ENCODE assay signal across 10 cellular contexts in genomic region chr2:189633392-189633811, GRCh38. TPM values are rescaled to one million over a fixed set of nuclear protein-coding genes. Genes with fewer than 3 reads are reported as not detected.
A peak's percentile ranks its signal among the peaks of the same experiment; 100 is the strongest.
DNase-seq lines count a peak whose midpoint lies in the region; ATAC-seq and TF ChIP-seq lines count a peak whose summit lies in the region.
"Had no signal": no experiment of that assay in that cellular context is flagged by ENCODE, and none has a peak within 500 bp of the region (broad histone marks: within the 10 kb centered on the region; RNA-seq: fewer than 3 reads in every experiment).

No MANE protein-coding gene starts in this region.

- no peak overlapping the region for H3K14ac ChIP-seq in mesenchymal stem cell (ENCODE audit: low read length in 2 of 2)

- H3K9ac ChIP-seq in mammary epithelial cell (ENCODE audit: insufficient read depth, low read length) (no peak overlapping the region), mesenchymal stem cell (ENCODE audit: low read length) (no peak overlapping the region)

- no peak overlapping the region for H3K27ac Mint-ChIP-seq in Caco-2 (ENCODE audit: unreplicated experiment)
- H3K27ac Mint-ChIP-seq: stimulated activated naive CD8-positive, alpha-beta T cell treated with anti-CD3 and anti-CD28 coated beads, Interleukin-15, Interleukin-2, amounts not matched to agents 100 ng/mL and 50 ng/mL, for 24 hours had no signal

- 73% methylated on average over 5 of the region's 5 CpGs for WGBS in mammary epithelial cell (ENCODE audit: low coverage, missing lambda C conversion rate)
- 81% methylated on average over 5 of the region's 5 CpGs for WGBS in mesenchymal stem cell
- 84 to 93% methylated on average over 5 of the region's 5 CpGs for WGBS in lower leg skin, 2 donors

- H3K4ac ChIP-seq in mesenchymal stem cell (ENCODE audit: low read depth in 1 of 2, low read length in 2 of 2): no peak overlapping the region

- POLR2A ChIA-PET in Caco-2 (lab: Charles Lee): no interaction called here

- in situ Hi-C loops in mammary epithelial cell (cut with MboI; ENCODE audit: low sequenced_read_pairs in 2 of 2): no loop called here

- H3K4me3 ChIP-seq in Caco-2 (ENCODE audit: low read depth, low read length) (no peak overlapping the region), mammary epithelial cell (replicated peaks in 1 of 3; ENCODE audit: insufficient read depth in 1 of 3, low read depth in 2 of 3, low read length in 3 of 3) (no peak overlapping the region), mesenchymal stem cell (ENCODE audit: insufficient read depth in 1 of 2, low read depth in 1 of 2, low read length in 2 of 2) (no peak overlapping the region), lower leg skin (ENCODE audit: low read depth, poor library complexity, severe bottlenecking) (no peak overlapping the region)
- H3K4me3 ChIP-seq: pancreas had no signal

- H3K9me3 ChIP-seq in Caco-2: no peaks in the 10 kb centered on the region
- H3K9me3 ChIP-seq in mammary epithelial cell (replicated peaks; ENCODE audit: insufficient read depth, low read length): no peaks in the 10 kb centered on the region
- H3K9me3 ChIP-seq in mesenchymal stem cell (ENCODE audit: control insufficient read depth, low read length): no peaks in the 10 kb centered on the region
- H3K9me3 ChIP-seq: pancreas had no signal

- peaks cover 12% of the 10 kb centered on the region for H3K4me1 Mint-ChIP-seq in Caco-2 (ENCODE audit: low read depth, unreplicated experiment)

- H3K79me1 ChIP-seq in mesenchymal stem cell (replicated peaks; ENCODE audit: low read length, poor library complexity, severe bottlenecking): no peaks in the 10 kb centered on the region

- DNase-seq in Caco-2 (peak in 1 of 2 experiments; percentile 33), HT-29 (ENCODE audit: low spot score) (peak; percentile 42), mammary epithelial cell (no peak), mesenchymal stem cell (peak; percentile 24), left colon (no peak), superior temporal gyrus (ENCODE audit: extremely low spot score) (no peak), lower leg skin (ENCODE audit: low spot score in 2 of 2) (no peak)
- DNase-seq in activated effector memory CD4-positive, alpha-beta T cell treated with anti-CD3 and anti-CD28 coated beads, Interleukin-2, amount 50 U/mL, for 16 hours: no peak
- DNase-seq: pancreas had no signal

- H3K4me2 ChIP-seq in mammary epithelial cell (ENCODE audit: insufficient read depth, low read depth, low read length) (no peak overlapping the region), mesenchymal stem cell (ENCODE audit: low read length, poor library complexity, severe bottlenecking) (no peak overlapping the region)

- H4K20me1 ChIP-seq in mammary epithelial cell (ENCODE audit: insufficient read depth, low read length): no peaks in the 10 kb centered on the region

- TF ChIP-seq CTCF in Caco-2 (IDR thresholded peaks at IDR 0.05; ENCODE audit: insufficient read depth in 1 of 2, low read depth in 1 of 2, low read length in 1 of 2, severe bottlenecking in 1 of 2, unreplicated experiment in 1 of 2): peak; percentile 45 to 54
- peak; percentile 32 to 46 for TF ChIP-seq CTCF in mammary epithelial cell (conservative IDR thresholded peaks at IDR 0.05 in 1 of 2, IDR thresholded peaks at IDR 0.05 in 1 of 2; ENCODE audit: extremely low read depth in 1 of 2, insufficient read depth in 1 of 2, low read depth in 1 of 2, low read length in 2 of 2)
- no peak for TF ChIP-seq CTCF in lower leg skin (IDR thresholded peaks at IDR 0.05)

- no peaks in the 10 kb centered on the region for H3K9me3 Mint-ChIP-seq in Caco-2 (ENCODE audit: unreplicated experiment)
- H3K9me3 Mint-ChIP-seq: stimulated activated naive CD8-positive, alpha-beta T cell treated with anti-CD3 and anti-CD28 coated beads, Interleukin-15, Interleukin-2, amounts not matched to agents 100 ng/mL and 50 ng/mL, for 24 hours had no signal

- H3K27me3 ChIP-seq in Caco-2 (replicated peaks; ENCODE audit: control insufficient read depth, insufficient read depth, low read length) (no peaks in the 10 kb centered on the region), mammary epithelial cell (ENCODE audit: insufficient read depth, low read length) (no peaks in the 10 kb centered on the region), mesenchymal stem cell (ENCODE audit: control insufficient read depth in 1 of 2, insufficient read depth in 1 of 2, low read length in 2 of 2) (no peaks in the 10 kb centered on the region)
- H3K27me3 ChIP-seq: pancreas had no signal

- no peak overlapping the region for H2AK5ac ChIP-seq in mesenchymal stem cell (ENCODE audit: low read length, severe bottlenecking)

- no peak overlapping the region for H2BK15ac ChIP-seq in mesenchymal stem cell (ENCODE audit: low read depth, poor library complexity, severe bottlenecking)

- H3K79me2 ChIP-seq in mammary epithelial cell (ENCODE audit: insufficient read depth, low read length): no peaks in the 10 kb centered on the region

- no peak overlapping the region for H2BK120ac ChIP-seq in mesenchymal stem cell (ENCODE audit: low read depth, low read length)

- no peak overlapping the region for H3K4me3 Mint-ChIP-seq in Caco-2 (ENCODE audit: unreplicated experiment)
- H3K4me3 Mint-ChIP-seq: stimulated activated naive CD8-positive, alpha-beta T cell treated with anti-CD3 and anti-CD28 coated beads, Interleukin-15, Interleukin-2, amounts not matched to agents 100 ng/mL and 50 ng/mL, for 24 hours had no signal

- peaks cover 1% of the 10 kb centered on the region for H3K36me3 Mint-ChIP-seq in Caco-2 (ENCODE audit: insufficient read depth, unreplicated experiment)

- no peak for TF ChIP-seq POLR2A in lower leg skin (IDR thresholded peaks at IDR 0.05)

- dilution Hi-C loops in mammary epithelial cell (cut with HindIII; ENCODE audit: low sequenced_read_pairs): no loop called here

- H3K23ac ChIP-seq in mesenchymal stem cell (ENCODE audit: low read length in 2 of 2): no peak overlapping the region

- H3K18ac ChIP-seq in mesenchymal stem cell (ENCODE audit: low read depth in 1 of 2, low read length in 2 of 2): no peak overlapping the region

- H2AFZ ChIP-seq in mammary epithelial cell (ENCODE audit: low read depth, low read length) (no peak overlapping the region), mesenchymal stem cell (ENCODE audit: low read depth, low read length) (no peak overlapping the region)

- H2BK12ac ChIP-seq in mesenchymal stem cell (ENCODE audit: low read length in 2 of 2): no peak overlapping the region

- intact Hi-C loops in Caco-2 (cut with micrococcal nuclease; ENCODE audit: unreplicated experiment): loop anchor here (1.0 kb wide), 1 partner anchor 167 kb away; no protein-coding TSS in a partner anchor
- intact Hi-C loops in mammary epithelial cell (cut with micrococcal nuclease): loop anchor here (2.0 kb wide), 1 partner anchor 167 kb away; no protein-coding TSS in a partner anchor
- intact Hi-C loops in left colon (cut with DNase I, micrococcal nuclease): no loop called here
- intact Hi-C loops in lower leg skin (cut with DNase I; ENCODE audit: low total_unique reads): no loop called here

- H3K36me3 ChIP-seq in Caco-2 (ENCODE audit: control insufficient read depth, insufficient read depth, low read length) (no peaks in the 10 kb centered on the region), mammary epithelial cell (ENCODE audit: insufficient read depth, low read length) (no peaks in the 10 kb centered on the region), mesenchymal stem cell (ENCODE audit: control insufficient read depth in 1 of 2, insufficient read depth in 2 of 2, low read depth in 1 of 2, low read length in 2 of 2) (no peaks in the 10 kb centered on the region)
- H3K36me3 ChIP-seq: pancreas had no signal

- H4K91ac ChIP-seq in mesenchymal stem cell (ENCODE audit: low read length): no peak overlapping the region

- H4K8ac ChIP-seq in mesenchymal stem cell (ENCODE audit: low read length): peak overlapping the region; percentile 30

- no peak for ATAC-seq in left colon

- BruUV-seq in Caco-2 (replicated peaks; lab: Mats Ljungman, UMichigan): no TSS peak
- BruUV-seq in mammary epithelial cell (replicated peaks; lab: Mats Ljungman, UMichigan): no TSS peak

- H3K27me3 Mint-ChIP-seq in Caco-2 (ENCODE audit: insufficient read depth, unreplicated experiment): no peaks in the 10 kb centered on the region
- H3K27me3 Mint-ChIP-seq: stimulated activated naive CD8-positive, alpha-beta T cell treated with anti-CD3 and anti-CD28 coated beads, Interleukin-15, Interleukin-2, amounts not matched to agents 100 ng/mL and 50 ng/mL, for 24 hours had no signal

- peaks cover 19% of the 10 kb centered on the region for H3K4me1 ChIP-seq in Caco-2
- no peaks in the 10 kb centered on the region for H3K4me1 ChIP-seq in mammary epithelial cell (ENCODE audit: insufficient read depth, low read length)
- no peaks in the 10 kb centered on the region for H3K4me1 ChIP-seq in mesenchymal stem cell (ENCODE audit: control insufficient read depth, insufficient read depth, low read depth, low read length)
- H3K4me1 ChIP-seq: pancreas had no signal

- H3K27ac ChIP-seq in mammary epithelial cell (ENCODE audit: insufficient read depth, low read depth, low read length) (no peak overlapping the region), mesenchymal stem cell (ENCODE audit: low read length, poor library complexity, severe bottlenecking) (no peak overlapping the region)
- H3K27ac ChIP-seq: pancreas had no signal

- H2BK5ac ChIP-seq in mesenchymal stem cell (ENCODE audit: low read depth, low read length, poor library complexity, severe bottlenecking): no peak overlapping the region

- CTCF ChIA-PET in Caco-2 (lab: Charles Lee): interaction anchor here (0.6 to 1.0 kb wide), 2 partner anchors 53 to 127 kb away, joined by 3 to 4 read pairs; partner anchors contain the start of gene SLC40A1
- CTCF ChIA-PET in mammary epithelial cell (lab: Charles Lee; ENCODE audit: low non-redundant PET): no interaction called here

RNA-seq across cellular contexts. Expression of gene ASNSD1, which starts 27.9 kb away (rescaled TPM):
- 39.2 and 49.4 TPM in 2 replicates for total RNA-seq in Caco-2 (2022)
- total RNA-seq in HT-29 (2014; rRNA removed; shearing (Covaris generic)): 20.0 and 20.9 TPM in 2 replicates
- total RNA-seq in mammary epithelial cell: 10 to 100 TPM; 24.2 to 43.3 TPM
- 19.1 TPM for polyA plus RNA-seq in mammary epithelial cell
- polyA minus RNA-seq in mammary epithelial cell: 26.2 TPM
- polyA plus RNA-seq in mesenchymal stem cell (2013, experiment 1 of 2): 48.2 TPM
- 51.3 TPM for polyA plus RNA-seq in mesenchymal stem cell (2013, experiment 2 of 2)
- 10 to 100 TPM; 18.5 to 19.2 TPM for total RNA-seq in left colon
- 10 to 100 TPM; 28.9 to 32.8 (median 30.6) TPM for total RNA-seq in lower leg skin

RNA-seq across cellular contexts. Expression of gene ANKAR, which starts 41.1 kb away (rescaled TPM):
- total RNA-seq in Caco-2 (2022) (2.2 and 4.7 TPM in 2 replicates), mammary epithelial cell (1 to 10 TPM; 2.5 to 6.7 TPM), left colon (10 to 100 TPM in 1 of 2 donors, 1 to 10 TPM in 1; 7.6 to 10.6 TPM), lower leg skin (1 to 10 TPM in 3 of 4 donors, under 1 TPM in 1; 0.42 to 5.4 (median 3.4) TPM)
- 0.94 and 2.7 TPM in 2 replicates for total RNA-seq in HT-29 (2014; rRNA removed; shearing (Covaris generic))
- polyA plus RNA-seq in mammary epithelial cell: 0.42 TPM
- not detected for polyA minus RNA-seq in mammary epithelial cell
- 1.1 TPM for polyA plus RNA-seq in mesenchymal stem cell (2013, experiment 1 of 2)
- 1.1 TPM for polyA plus RNA-seq in mesenchymal stem cell (2013, experiment 2 of 2)

RNA-seq across cellular contexts. Expression of gene SLC40A1, which starts 52.8 kb away (rescaled TPM):
- total RNA-seq in Caco-2 (2022): 78.1 and 109 TPM in 2 replicates
- total RNA-seq in HT-29 (2014; rRNA removed; shearing (Covaris generic)): 85.1 and 87.6 TPM in 2 replicates
- 1 to 10 TPM in 1 of 2 donors, not detected in 1; 3.2 TPM for total RNA-seq in mammary epithelial cell
- not detected for polyA plus RNA-seq in mammary epithelial cell
- not detected for polyA minus RNA-seq in mammary epithelial cell
- 7.2 TPM for polyA plus RNA-seq in mesenchymal stem cell (2013, experiment 1 of 2)
- 8.0 TPM for polyA plus RNA-seq in mesenchymal stem cell (2013, experiment 2 of 2)
- 100 to 1,000 TPM; 135 to 245 TPM for total RNA-seq in left colon
- 10 to 100 TPM; 16.0 to 33.1 (median 18.1) TPM for total RNA-seq in lower leg skin

Comparison
In these comparisons a context has a peak if more than half of its experiments do, and no peak if none do; other contexts are left out.
1. DNase-seq: peak in HT-29 (single experiment) and mesenchymal stem cell (single experiment); none in mammary epithelial cell (single experiment), left colon (0 of 2), superior temporal gyrus (single experiment), lower leg skin (0 of 2) and activated effector memory CD4-positive, alpha-beta T cell treated with anti-CD3 and anti-CD28 coated beads, Interleukin-2, amount 50 U/mL, for 16 hours (single experiment).
2. CTCF ChIP-seq: peak in Caco-2 (2 of 2) and mammary epithelial cell (2 of 2); none in lower leg skin (0 of 3).
3. RNA of gene SLC40A1, which starts 52.8 kb away (total RNA-seq): 135 to 245 TPM in left colon, 78.1 to 109 TPM in Caco-2, 85.1 to 87.6 TPM in HT-29 and 16.0 to 33.1 TPM in lower leg skin; 3.2 TPM in mammary epithelial cell; every median in the first group is over 4 times any median in the second.
4. intact Hi-C loops: an anchor here in Caco-2 (1.0 kb wide) and mammary epithelial cell (2.0 kb wide); none called in left colon and lower leg skin.